In genomic region chr20:17664025-17664638, GRCh38 we compare ENCODE assay signal across 11 cellular contexts. TPM values are rescaled to one million over a fixed set of nuclear protein-coding genes. Genes with fewer than 3 reads are reported as not detected.
DNase-seq lines count a peak whose midpoint lies in the region; ATAC-seq, FAIRE-seq and TF ChIP-seq lines count a peak whose summit lies in the region.
"Had no signal": no experiment of that assay in that cellular context is flagged by ENCODE, and none has a peak within 500 bp of the region (broad histone marks: within the 10 kb centered on the region; RNA-seq: fewer than 3 reads in every experiment).

No MANE protein-coding gene starts in this region.

- H2BK120ac ChIP-seq in trophoblast cell (ENCODE audit: insufficient read depth, low read length, poor library complexity) = no peak overlapping the region

- no peak overlapping the region for H4K8ac ChIP-seq in trophoblast cell (ENCODE audit: low read depth, low read length)

- H3K79me1 ChIP-seq in trophoblast cell (ENCODE audit: low read length) = no peaks in the 10 kb centered on the region

- H4K91ac ChIP-seq in trophoblast cell (ENCODE audit: low read depth, low read length) = no peak overlapping the region

- H3K4ac ChIP-seq in trophoblast cell (ENCODE audit: low read depth, low read length) = peak overlapping the region; percentile 84

- no peak overlapping the region for H2BK5ac ChIP-seq in trophoblast cell (ENCODE audit: low read depth, low read length, poor library complexity)

- TF ChIP-seq CTCF in DND-41 (IDR thresholded peaks at IDR 0.05; ENCODE audit: borderline replicate concordance, extremely low read depth, low read length, poor library complexity, severe bottlenecking) (no peak), NB4 (IDR thresholded peaks at IDR 0.05; ENCODE audit: low read depth, low read length) (no peak), body of pancreas (IDR thresholded peaks at IDR 0.05) (no peak), D721Med (IDR thresholded peaks at IDR 0.05; ENCODE audit: insufficient read depth, missing control alignments) (no peak)

- no peak overlapping the region for H2BK12ac ChIP-seq in trophoblast cell (ENCODE audit: low read length)

- H3K79me2 ChIP-seq in DND-41 (ENCODE audit: insufficient read depth, low read length) = peaks cover 56% of the 10 kb centered on the region
- peaks cover 2% of the 10 kb centered on the region for H3K79me2 ChIP-seq in trophoblast cell (ENCODE audit: control insufficient read depth, insufficient read depth, low read length, poor library complexity)

- ATAC-seq in DND-41 (ENCODE audit: insufficient read depth, low read depth) = peak; percentile 73
- ATAC-seq in body of pancreas = peak; percentile 26
- ATAC-seq in HG03432 (IDR thresholded peaks at IDR 0.05; ENCODE audit: unreplicated experiment) = no peak

- no peak overlapping the region for H2AFZ ChIP-seq in DND-41 (ENCODE audit: low read depth, low read length)
- H2AFZ ChIP-seq in trophoblast cell (ENCODE audit: insufficient read depth, low read length, poor library complexity) = no peak overlapping the region

- H3K9me3 ChIP-seq in DND-41 (ENCODE audit: insufficient read depth, low read length, severe bottlenecking) (no peaks in the 10 kb centered on the region), body of pancreas (no peaks in the 10 kb centered on the region), trophoblast cell (ENCODE audit: insufficient read depth, low read depth, low read length) (no peaks in the 10 kb centered on the region)

- H3K4me2 ChIP-seq in DND-41 (ENCODE audit: insufficient read depth, low read length) (no peak overlapping the region), trophoblast cell (ENCODE audit: low read length) (no peak overlapping the region)

- H3K27ac ChIP-seq in DND-41 (ENCODE audit: low read length) (no peak overlapping the region), body of pancreas (peak overlapping the region; percentile 26 to 77 (median 66)), trophoblast cell (ENCODE audit: low read depth, low read length) (no peak overlapping the region)

- intact Hi-C loops in body of pancreas (cut with DNase I) = no loop called here

- no peak overlapping the region for H3K4me3 ChIP-seq in DND-41 (ENCODE audit: low read depth in 1 of 2, low read length in 2 of 2)
- no peak overlapping the region for H3K4me3 ChIP-seq in NB4 (ENCODE audit: low read depth, low read length)
- H3K4me3 ChIP-seq in body of pancreas = no peak overlapping the region
- no peak overlapping the region for H3K4me3 ChIP-seq in trophoblast cell (ENCODE audit: low read depth, low read length)

- H3K4me1 ChIP-seq in DND-41 (ENCODE audit: insufficient read depth, low read length) (peaks cover 26% of the 10 kb centered on the region), body of pancreas (peaks cover 92% of the 10 kb centered on the region), trophoblast cell (ENCODE audit: control insufficient read depth in 1 of 2, insufficient read depth in 2 of 2, low read length in 2 of 2) (peaks cover 0 to 2% of the 10 kb centered on the region in 2 experiments)

- H3K9ac ChIP-seq in DND-41 (ENCODE audit: low read depth, low read length) (no peak overlapping the region), trophoblast cell (ENCODE audit: low read length) (no peak overlapping the region)

- WGBS in body of pancreas, 2 donors = 36 to 37% methylated on average over 11 of the region's 11 CpGs
- no CpG with 5 or more reads among the region's 11 CpGs for WGBS in trophoblast cell (ENCODE audit: extremely low coverage, insufficient coverage, insufficient read length)

- H3K27me3 ChIP-seq in DND-41 (ENCODE audit: insufficient read depth, low read length, poor library complexity) = no peaks in the 10 kb centered on the region
- H3K27me3 ChIP-seq in body of pancreas = no peaks in the 10 kb centered on the region
- H3K27me3 ChIP-seq in trophoblast cell (ENCODE audit: insufficient read depth, low read length) = no peaks in the 10 kb centered on the region

- no peak overlapping the region for H4K12ac ChIP-seq in trophoblast cell (ENCODE audit: low read depth, low read length)

- no peak overlapping the region for H3K18ac ChIP-seq in trophoblast cell (ENCODE audit: low read length)

- H4K20me1 ChIP-seq in DND-41 (ENCODE audit: insufficient read depth, low read length) = peaks cover 32% of the 10 kb centered on the region

- H2AK5ac ChIP-seq in trophoblast cell (ENCODE audit: low read length) = no peak overlapping the region

- FAIRE-seq in RCC 7860 (lab: Jason Lieb, UNC) (no peak), D721Med (lab: Jason Lieb, UNC) (no peak), urothelium cell line (lab: Jason Lieb, UNC) (no peak)
- FAIRE-seq: small intestine had no signal

- H3K23ac ChIP-seq in trophoblast cell (ENCODE audit: low read length) = no peak overlapping the region

- H3K36me3 ChIP-seq in DND-41 (ENCODE audit: insufficient read depth, low read length) (peaks cover 18% of the 10 kb centered on the region; the same call in 1 of the 2 replicates), body of pancreas (replicated peaks in 1 of 2; ENCODE audit: insufficient read depth in 1 of 2, low read depth in 2 of 2) (peaks cover 7 to 11% of the 10 kb centered on the region in 2 donors), trophoblast cell (ENCODE audit: control insufficient read depth in 1 of 2, insufficient read depth in 2 of 2, low read length in 2 of 2) (peaks cover 14 to 25% of the 10 kb centered on the region in 2 experiments)

- TF ChIP-seq POLR2A in NB4 (IDR thresholded peaks at IDR 0.05; ENCODE audit: extremely low read depth, insufficient read length) (no peak), body of pancreas (IDR thresholded peaks at IDR 0.05) (no peak)

- DNase-seq in DND-41 (no peak), NB4 (ENCODE audit: low read depth) (peak; percentile 14), body of pancreas (peak in 2 of 4 donors; percentile 33 to 65), trophoblast cell (no peak), RCC 7860 (ENCODE audit: low spot score) (no peak), D721Med (ENCODE audit: insufficient read length, low spot score) (no peak), urothelium cell line (ENCODE audit: low spot score) (no peak)
- DNase-seq: effector CD8-positive, alpha-beta T cell; NCI-H1930; small intestine had no signal

- no peak overlapping the region for H3K14ac ChIP-seq in trophoblast cell (ENCODE audit: low read length)

RNA-seq across cellular contexts. Expression of gene RRBP1, which starts 17.9 kb away (rescaled TPM):
- 100 to 1,000 TPM; 313 to 511 TPM for total RNA-seq in body of pancreas
- 231 and 244 TPM in 2 replicates for polyA plus RNA-seq in trophoblast cell (2013)

RNA-seq across cellular contexts. Expression of gene BANF2, which starts 35.6 kb away (rescaled TPM):
- 1 to 10 TPM in 1 of 2 donors, not detected in 1; 4.0 TPM for total RNA-seq in body of pancreas
- polyA plus RNA-seq in trophoblast cell (2013) = not detected in 2 replicates
- polyA plus RNA-seq: small intestine had no signal

Comparison
In these comparisons a context has a peak if more than half of its experiments do, and no peak if none do; other contexts are left out.
1. H3K27ac ChIP-seq: peak in body of pancreas (4 of 4); none in DND-41 (single experiment) and trophoblast cell (single experiment).